8 cellular contexts compared by ENCODE assay signal in the genomic region with DNA sequence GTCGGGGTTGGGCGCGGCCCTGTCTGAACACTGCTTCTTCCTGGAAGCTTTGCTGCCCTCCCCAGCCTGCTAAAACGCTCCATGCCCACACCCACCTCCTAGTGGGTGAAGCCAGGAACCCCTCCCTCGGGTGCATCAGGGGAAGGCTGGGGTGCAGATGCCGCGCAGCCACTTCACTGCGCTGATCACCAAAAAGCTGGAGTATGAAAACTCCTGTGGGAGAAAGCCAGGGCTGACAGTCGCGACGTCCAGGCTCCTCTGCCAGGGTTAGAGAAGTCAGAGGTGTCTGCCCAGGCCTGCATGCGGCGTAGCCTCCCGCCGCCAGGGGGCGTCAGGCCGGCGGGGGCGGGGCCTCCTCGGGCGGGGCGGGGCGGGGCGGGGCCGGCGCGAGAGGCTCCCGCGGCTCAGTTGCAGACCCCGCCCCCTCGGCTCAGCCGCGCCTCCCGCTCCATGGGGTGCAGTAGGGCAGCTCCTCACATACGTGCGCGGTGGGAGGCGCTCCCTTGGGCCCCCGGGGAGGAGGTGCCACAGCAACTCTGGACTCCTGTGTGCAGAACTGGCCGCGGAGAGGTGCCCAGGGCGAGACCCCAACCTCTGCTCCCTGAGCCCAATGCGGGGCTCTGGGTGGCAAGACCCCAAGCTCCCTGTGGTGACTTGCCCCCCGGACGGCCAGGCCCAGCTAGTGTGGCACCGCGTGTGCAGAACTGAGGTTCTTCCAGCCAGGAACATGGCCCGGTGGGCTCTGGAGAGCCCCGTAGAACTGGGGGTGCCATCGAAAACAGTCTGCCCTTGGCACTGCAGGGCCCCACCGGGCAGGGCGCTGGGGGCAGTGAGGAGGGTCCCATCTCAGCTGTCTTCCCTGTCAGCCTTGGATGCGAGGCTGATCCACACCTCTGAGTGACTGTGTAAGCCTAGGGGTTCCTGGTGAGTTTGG. TPM values are rescaled to one million over a fixed set of nuclear protein-coding genes. Genes with fewer than 3 reads are reported as not detected.
DNase-seq lines count a peak whose midpoint lies in the region; ATAC-seq and TF ChIP-seq lines count a peak whose summit lies in the region.

No MANE protein-coding gene starts in this region.

- peak overlapping the region; percentile 80 for H3K4me2 ChIP-seq in DND-41 (ENCODE audit: insufficient read depth, low read length)

- ATAC-seq in DND-41 (ENCODE audit: insufficient read depth, low read depth), result peak; percentile 68
- ATAC-seq in GM21529 (IDR thresholded peaks at IDR 0.05; ENCODE audit: unreplicated experiment), result peak; percentile 54

- peaks cover 68% of the 10 kb centered on the region for H3K79me2 ChIP-seq in DND-41 (ENCODE audit: insufficient read depth, low read length)

- peak overlapping the region; percentile 85 for H2AFZ ChIP-seq in DND-41 (ENCODE audit: low read depth, low read length)

- H3K36me3 ChIP-seq in DND-41 (ENCODE audit: insufficient read depth, low read length), result peaks cover 28% of the 10 kb centered on the region
- peaks cover 13% of the 10 kb centered on the region for H3K36me3 ChIP-seq in neutrophil
- peaks cover under 1% of the 10 kb centered on the region for H3K36me3 ChIP-seq in suprapubic skin

- H4K20me1 ChIP-seq in DND-41 (ENCODE audit: insufficient read depth, low read length), result peaks cover 23% of the 10 kb centered on the region; the same call in 1 of the 2 replicates

- no peak for TF ChIP-seq POLR2A in suprapubic skin (IDR thresholded peaks at IDR 0.05)

- peak overlapping the region; percentile 84 for H3K9ac ChIP-seq in DND-41 (ENCODE audit: low read depth, low read length)

- WGBS in suprapubic skin, result 11% methylated on average over 9 of the region's 53 CpGs

- H3K27ac ChIP-seq in DND-41 (ENCODE audit: low read length), result peak overlapping the region; percentile 97
- peak overlapping the region; percentile 100 for H3K27ac ChIP-seq in neutrophil
- peak overlapping the region; percentile 91 for H3K27ac ChIP-seq in suprapubic skin

- TF ChIP-seq RAD21 in Ishikawa (IDR thresholded peaks at IDR 0.05; ENCODE audit: low read depth), result no peak

- H3K4me1 ChIP-seq in DND-41 (ENCODE audit: insufficient read depth, low read length) (peaks cover 82% of the 10 kb centered on the region), neutrophil (ENCODE audit: control insufficient read depth in 1 of 2, insufficient read depth in 1 of 2, low read depth in 1 of 2, low read length in 1 of 2) (peaks cover 89 to 92% of the 10 kb centered on the region in 2 experiments), suprapubic skin (peaks cover 84% of the 10 kb centered on the region)

- H3K27me3 ChIP-seq in DND-41 (ENCODE audit: insufficient read depth, low read length, poor library complexity), result no peaks in the 10 kb centered on the region
- H3K27me3 ChIP-seq in neutrophil, result no peaks in the 10 kb centered on the region
- no peaks in the 10 kb centered on the region for H3K27me3 ChIP-seq in suprapubic skin

- TF ChIP-seq CTCF in DND-41 (IDR thresholded peaks at IDR 0.05; ENCODE audit: borderline replicate concordance, extremely low read depth, low read length, poor library complexity, severe bottlenecking), result peak; percentile 80
- TF ChIP-seq CTCF in neutrophil (IDR thresholded peaks at IDR 0.05), result peak; percentile 99
- TF ChIP-seq CTCF in suprapubic skin (IDR thresholded peaks at IDR 0.05), result peak; percentile 57 to 99

- H3K9me3 ChIP-seq in DND-41 (ENCODE audit: insufficient read depth, low read length, severe bottlenecking) (no peaks in the 10 kb centered on the region), neutrophil (no peaks in the 10 kb centered on the region), suprapubic skin (no peaks in the 10 kb centered on the region)

- peak; percentile 94 for DNase-seq in DND-41
- DNase-seq in RPMI8226, result peak; percentile 93
- DNase-seq in activated T-helper 9 cell treated with anti-CD3 and anti-CD28 coated beads, Interleukin-2, amount 50 U/mL, for 16 hours (ENCODE audit: low read depth), result peak; percentile 93
- peak; percentile 65 for DNase-seq in fibroblast of the conjunctiva (ENCODE audit: low read depth)
- peak; percentile 96 to 98 for DNase-seq in suprapubic skin (ENCODE audit: low spot score in 2 of 2)

- TF ChIP-seq EP300 in Ishikawa (IDR thresholded peaks at IDR 0.05; ENCODE audit: borderline replicate concordance) (no peak), suprapubic skin (IDR thresholded peaks at IDR 0.05) (no peak)

- peak overlapping the region; percentile 16 to 84; a peak in 3 of 4 replicates for H3K4me3 ChIP-seq in DND-41 (ENCODE audit: low read depth in 1 of 2, low read length in 2 of 2)
- peak overlapping the region; percentile 81 to 82 for H3K4me3 ChIP-seq in neutrophil (ENCODE audit: low read depth in 1 of 2, low read length in 1 of 2)
- peak overlapping the region; percentile 61 for H3K4me3 ChIP-seq in suprapubic skin

TF ChIP-seq in Ishikawa, 13 proteins besides CTCF, POLR2A, EP300 and RAD21:
- TF ChIP-seq CREB1 (IDR thresholded peaks at IDR 0.05; ENCODE audit: low read depth) (no peak), FOXM1 (IDR thresholded peaks at IDR 0.05; ENCODE audit: borderline replicate concordance, low read depth) (no peak), EGR1 (IDR thresholded peaks at IDR 0.05) (no peak), TEAD4 (IDR thresholded peaks at IDR 0.05) (no peak), ZBTB7A (IDR thresholded peaks at IDR 0.05; ENCODE audit: low read depth) (peak; percentile 59), REST (IDR thresholded peaks at IDR 0.05; ENCODE audit: low read depth) (no peak), TAF1 (IDR thresholded peaks at IDR 0.05; ENCODE audit: low read depth) (no peak; the same call in 1 of the 2 replicates), USF1 (IDR thresholded peaks at IDR 0.05) (no peak), YY1 (IDR thresholded peaks at IDR 0.05; ENCODE audit: low read depth) (no peak), CEBPB (IDR thresholded peaks at IDR 0.05) (no peak), NFIC (IDR thresholded peaks at IDR 0.05) (0 out of 2 replicates have a peak, but pooled peaks have one; percentile 9), TCF12 (IDR thresholded peaks at IDR 0.05; ENCODE audit: low read depth) (no peak)
- TF ChIP-seq, protein P1, sequence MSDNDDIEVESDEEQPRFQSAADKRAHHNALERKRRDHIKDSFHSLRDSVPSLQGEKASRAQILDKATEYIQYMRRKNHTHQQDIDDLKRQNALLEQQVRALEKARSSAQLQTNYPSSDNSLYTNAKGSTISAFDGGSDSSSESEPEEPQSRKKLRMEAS (IDR thresholded peaks at IDR 0.05), result no peak; the same call in 1 of the 2 replicates

RNA-seq across cellular contexts. Expression of gene RNPEPL1, which starts 1.8 kb away (rescaled TPM):
- 100 to 1,000 TPM in 1 of 4 donors, 10 to 100 TPM in 3; 70.8 to 104 (median 72.6) TPM for total RNA-seq in suprapubic skin

RNA-seq across cellular contexts. Expression of gene DUSP28, which starts 6.3 kb away (rescaled TPM):
- total RNA-seq in suprapubic skin, result 10 to 100 TPM in 1 of 4 donors, 1 to 10 TPM in 3; 6.3 to 10.4 (median 8.3) TPM

RNA-seq across cellular contexts. Expression of gene ANKMY1, which starts 8.7 kb away (rescaled TPM):
- total RNA-seq in suprapubic skin, result 10 to 100 TPM; 12.2 to 52.1 (median 23.0) TPM

RNA-seq across cellular contexts. Expression of gene CAPN10, which starts 20.1 kb away (rescaled TPM):
- 10 to 100 TPM; 31.3 to 73.6 (median 37.9) TPM for total RNA-seq in suprapubic skin

RNA-seq across cellular contexts. Expression of gene GPR35, which starts 58.8 kb away (rescaled TPM):
- total RNA-seq in suprapubic skin, result 1 to 10 TPM; 1.4 to 7.5 (median 2.5) TPM

Comparison
In these comparisons a context has a peak if more than half of its experiments do, and no peak if none do; other contexts are left out.
1. Peak in every context shown above with its lines: DNase-seq, ATAC-seq, H3K4me3 ChIP-seq and H3K27ac ChIP-seq.